ENCODE assay signal across 1 cellular context in genomic region chr20:64113796-64114355, GRCh38.
TF ChIP-seq lines count a peak whose summit lies in the region.

No MANE protein-coding gene starts in this region.

TF ChIP-seq in H1, 55 proteins besides CTCF, POLR2A, EP300 and RAD21:
- TF ChIP-seq PHF8 (conservative IDR thresholded peaks at IDR 0.05; ENCODE audit: low read depth, low read length): no peak
- TF ChIP-seq YY1 (IDR thresholded peaks at IDR 0.05; ENCODE audit: low read depth, low read length): no peak
- no peak for TF ChIP-seq BCL11A (IDR thresholded peaks at IDR 0.05; ENCODE audit: low read depth in 2 of 2, low read length in 2 of 2)
- no peak for TF ChIP-seq KDM4A (IDR thresholded peaks at IDR 0.05; ENCODE audit: low read depth, low read length, severe bottlenecking)
- TF ChIP-seq RBBP5 (IDR thresholded peaks at IDR 0.05; ENCODE audit: borderline replicate concordance, low read depth, low read length): no peak
- TF ChIP-seq SP1 (IDR thresholded peaks at IDR 0.05; ENCODE audit: low read depth, low read length): no peak
- TF ChIP-seq EZH2 (IDR thresholded peaks at IDR 0.05; ENCODE audit: low read depth, low read length, severe bottlenecking): no peak
- no peak for TF ChIP-seq CHD1 (IDR thresholded peaks at IDR 0.05; ENCODE audit: low read depth, low read length)
- TF ChIP-seq SUZ12 (IDR thresholded peaks at IDR 0.05; ENCODE audit: low read length): no peak
- no peak for TF ChIP-seq USF2 (IDR thresholded peaks at IDR 0.05; ENCODE audit: low read length)
- TF ChIP-seq CTBP2 (IDR thresholded peaks at IDR 0.05; ENCODE audit: borderline replicate concordance, insufficient read depth, insufficient read length, low read length): no peak
- no peak for TF ChIP-seq ASH2L (IDR thresholded peaks at IDR 0.05; ENCODE audit: low read length)
- no peak for TF ChIP-seq POU5F1 (IDR thresholded peaks at IDR 0.05; ENCODE audit: low read depth, low read length)
- TF ChIP-seq SAP30 (IDR thresholded peaks at IDR 0.05; ENCODE audit: insufficient read depth, insufficient replicate concordance, low read length): no peak
- TF ChIP-seq POLR2AphosphoS5 (IDR thresholded peaks at IDR 0.05; ENCODE audit: low read depth, low read length): no peak
- TF ChIP-seq HDAC2 (IDR thresholded peaks at IDR 0.05; ENCODE audit: borderline replicate concordance in 1 of 2, low read depth in 2 of 2, low read length in 2 of 2): no peak
- no peak for TF ChIP-seq RNF2 (IDR thresholded peaks at IDR 0.05; ENCODE audit: borderline replicate concordance, low read depth, low read length, missing control alignments, poor library complexity, severe bottlenecking)
- TF ChIP-seq ZNF274 (IDR thresholded peaks at IDR 0.05; ENCODE audit: borderline replicate concordance, extremely low read depth, low read length): no peak
